In the genomic region with DNA sequence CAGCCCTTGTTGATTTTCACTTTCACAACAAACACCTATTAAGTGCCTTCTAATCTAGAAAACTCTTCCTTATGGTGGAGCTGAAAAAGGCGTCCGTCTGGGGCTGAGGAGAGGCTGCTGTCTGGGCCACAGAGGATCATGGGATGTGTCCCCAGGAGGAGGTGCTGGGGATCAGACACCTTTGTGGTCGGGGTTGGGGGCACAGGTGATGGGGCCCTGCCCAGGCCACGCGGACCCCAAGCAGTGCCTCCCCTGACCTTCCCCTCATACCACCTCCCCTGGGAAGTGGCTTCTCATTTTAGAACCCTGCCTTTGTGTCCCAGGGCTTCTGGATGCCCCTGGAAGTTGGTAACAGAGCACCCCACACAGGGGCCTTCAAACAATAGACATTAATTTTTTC, we compare ENCODE assay signal across 27 cellular contexts. TPM values are rescaled to one million over a fixed set of nuclear protein-coding genes. Genes with fewer than 3 reads are reported as not detected.
DNase-seq lines count a peak whose midpoint lies in the region; ATAC-seq and TF ChIP-seq lines count a peak whose summit lies in the region.
"Had no signal": no experiment of that assay in that cellular context is flagged by ENCODE, and none has a peak within 500 bp of the region (broad histone marks: within the 10 kb centered on the region; RNA-seq: fewer than 3 reads in every experiment).

No MANE protein-coding gene starts in this region.

- H4K20me1 ChIP-seq in BLaER1 treated with 17β-estradiol and CSF1 and Interleukin-3, amounts not matched to agents 10 nM and 100 nM, result no peaks in the 10 kb centered on the region
- H4K20me1 ChIP-seq in Loucy (ENCODE audit: insufficient read depth, low read length, poor library complexity, severe bottlenecking), result no peaks in the 10 kb centered on the region

- no peaks in the 10 kb centered on the region for H3K9me2 ChIP-seq in Loucy (replicated peaks; ENCODE audit: low read depth, low read length)

- peaks cover 13 to 49% (median 36%) of the 10 kb centered on the region in 10 experiments for H3K4me1 ChIP-seq in BLaER1 treated with 17β-estradiol and CSF1 and Interleukin-3, amounts not matched to agents 10 nM and 100 nM
- H3K4me1 ChIP-seq in Loucy (ENCODE audit: insufficient read depth, low read length, poor library complexity, severe bottlenecking), result peaks cover 35% of the 10 kb centered on the region
- peaks cover 32 to 47% of the 10 kb centered on the region in 2 donors for H3K4me1 ChIP-seq in naive thymus-derived CD4-positive, alpha-beta T cell (ENCODE audit: control insufficient read depth in 2 of 2, insufficient read depth in 2 of 2, low read length in 2 of 2)
- H3K4me1 ChIP-seq in esophagus muscularis mucosa, result no peaks in the 10 kb centered on the region
- H3K4me1 ChIP-seq in gastroesophageal sphincter, result no peaks in the 10 kb centered on the region
- H3K4me1 ChIP-seq: HAP-1 had no signal

- H3K9ac ChIP-seq in BLaER1 treated with 17β-estradiol and CSF1 and Interleukin-3, amounts not matched to agents 10 nM and 100 nM, result no peak overlapping the region
- H3K9ac ChIP-seq in Loucy (ENCODE audit: low read depth, low read length, poor library complexity, severe bottlenecking), result no peak overlapping the region

- POLR2A ChIA-PET in naive thymus-derived CD4-positive, alpha-beta T cell (lab: Charles Lee), result no interaction called here

- no peaks in the 10 kb centered on the region for H3K36me3 Mint-ChIP-seq in activated CD4-positive, alpha-beta T cell treated with anti-CD3 and anti-CD28 coated beads, Interleukin-2, amount 10 ng/mL, durations not matched to agents 24 days and 14 days (ENCODE audit: low read depth)
- H3K36me3 Mint-ChIP-seq in naive thymus-derived CD4-positive, alpha-beta T cell, result peaks cover 2 to 8% (median 8%) of the 10 kb centered on the region in 5 donors

- no peak overlapping the region for H3K4me3 ChIP-seq in BLaER1 treated with 17β-estradiol and CSF1 and Interleukin-3, amounts not matched to agents 10 nM and 100 nM
- H3K4me3 ChIP-seq in Loucy (ENCODE audit: low read length, poor library complexity, severe bottlenecking) (no peak overlapping the region), esophagus muscularis mucosa (no peak overlapping the region), gastroesophageal sphincter (no peak overlapping the region)
- H3K4me3 ChIP-seq in naive thymus-derived CD4-positive, alpha-beta T cell (ENCODE audit: low read length), result no peak overlapping the region
- H3K4me3 ChIP-seq: HAP-1 had no signal

- peak overlapping the region in 6 of 11 experiments; percentile 11 to 50 (median 40); a peak in 9 of 22 replicates for H3K4me2 ChIP-seq in BLaER1 treated with 17β-estradiol and CSF1 and Interleukin-3, amounts not matched to agents 10 nM and 100 nM
- H3K4me2 ChIP-seq in Loucy (ENCODE audit: low read depth, low read length, poor library complexity, severe bottlenecking), result no peak overlapping the region

- H3K79me2 ChIP-seq in Loucy (ENCODE audit: insufficient read depth, low read length), result no peaks in the 10 kb centered on the region

- no peaks in the 10 kb centered on the region for H3F3A ChIP-seq in Loucy (ENCODE audit: low read depth)

- TF ChIP-seq EP300 in esophagus muscularis mucosa (IDR thresholded peaks at IDR 0.05) (no peak), gastroesophageal sphincter (IDR thresholded peaks at IDR 0.05) (no peak)

- H3K9me3 ChIP-seq in BLaER1 treated with 17β-estradiol and CSF1 and Interleukin-3, amounts not matched to agents 10 nM and 100 nM (replicated peaks in 1 of 11), result peaks cover 2 to 7% (median 5%) of the 10 kb centered on the region in 11 experiments; a peak in 21 of 22 replicates
- no peaks in the 10 kb centered on the region for H3K9me3 ChIP-seq in Loucy (ENCODE audit: insufficient read depth, low read depth, low read length)
- peaks cover 0 to 4% (median 0%) of the 10 kb centered on the region in 3 experiments for H3K9me3 ChIP-seq in naive thymus-derived CD4-positive, alpha-beta T cell (ENCODE audit: control insufficient read depth in 2 of 3, low read length in 3 of 3)
- H3K9me3 ChIP-seq in esophagus muscularis mucosa, result peaks cover 0 to 4% (median under 1%) of the 10 kb centered on the region in 4 donors
- peaks cover 0 to 10% (median 0%) of the 10 kb centered on the region in 3 donors for H3K9me3 ChIP-seq in gastroesophageal sphincter
- H3K9me3 ChIP-seq: HAP-1 had no signal

- DNase-seq in activated CD4-positive, alpha-beta T cell treated with anti-CD3 and anti-CD28 coated beads, Interleukin-2, amount 10 ng/mL, durations not matched to agents 24 days and 14 days, result peak; percentile 55
- DNase-seq in activated CD4-positive, alpha-beta T cell treated with anti-CD3 and anti-CD28 coated beads, Interleukin-2, amount 50 U/mL, for 1 hour, result no peak
- no peak for DNase-seq in naive thymus-derived CD4-positive, alpha-beta T cell
- DNase-seq in NCI-H510A treated with DMSO at 0.1 percent for 48 hours (lab: John Stamatoyannopoulos, UW) (no peak), esophagus muscularis mucosa (ENCODE audit: extremely low spot score) (no peak)
- DNase-seq: activated CD4-positive, alpha-beta T cell treated with anti-CD3 and anti-CD28 coated beads for 4 hours; amniotic stem cell; effector memory CD8-positive, alpha-beta T cell; hypothalamus; Kasumi-1; NCI-H187; NCI-H69 had no signal

- H3K4me1 Mint-ChIP-seq in activated CD4-positive, alpha-beta T cell treated with anti-CD3 and anti-CD28 coated beads, Interleukin-2, amount 10 ng/mL, durations not matched to agents 24 days and 14 days, result peaks cover 37% of the 10 kb centered on the region
- peaks cover 37 to 75% (median 70%) of the 10 kb centered on the region in 7 donors for H3K4me1 Mint-ChIP-seq in naive thymus-derived CD4-positive, alpha-beta T cell

- no CpG with 5 or more reads among the region's 5 CpGs for WGBS in esophagus muscularis mucosa
- 82% methylated on average over 3 of the region's 5 CpGs; no CpG with 5 or more reads in 1 of the 2 donors for WGBS in gastroesophageal sphincter (ENCODE audit: low coverage in 1 of 2), 2 donors

- no peak overlapping the region for H3K27ac ChIP-seq in BLaER1 treated with 17β-estradiol and CSF1 and Interleukin-3, amounts not matched to agents 10 nM and 100 nM
- H3K27ac ChIP-seq in naive thymus-derived CD4-positive, alpha-beta T cell (ENCODE audit: low read depth, low read length), result no peak overlapping the region
- H3K27ac ChIP-seq in esophagus muscularis mucosa (replicated peaks in 1 of 4) (no peak overlapping the region), gastroesophageal sphincter (no peak overlapping the region)

- no peak for TF ChIP-seq CTCF in Loucy (conservative IDR thresholded peaks at IDR 0.05; ENCODE audit: low read length)
- TF ChIP-seq CTCF in esophagus muscularis mucosa (IDR thresholded peaks at IDR 0.05), result no peak
- TF ChIP-seq CTCF in gastroesophageal sphincter (IDR thresholded peaks at IDR 0.05), result no peak

- no peak overlapping the region for H3K4me3 Mint-ChIP-seq in activated CD4-positive, alpha-beta T cell treated with anti-CD3 and anti-CD28 coated beads, Interleukin-2, amount 10 ng/mL, durations not matched to agents 24 days and 14 days
- peak overlapping the region in 2 of 10 donors; percentile 7 to 36 for H3K4me3 Mint-ChIP-seq in naive thymus-derived CD4-positive, alpha-beta T cell
- H3K4me3 Mint-ChIP-seq: effector memory CD8-positive, alpha-beta T cell; neural crest cell; T-helper 1 cell treated with Interleukin-12 subunit alpha and Interleukin-12 subunit beta and Interleukin-4 antibody, amounts not matched to agents 30 μg/mL and 1 μg/mL, for 36 hours had no signal

- peaks cover 7% of the 10 kb centered on the region for H3K9me3 Mint-ChIP-seq in activated CD4-positive, alpha-beta T cell treated with anti-CD3 and anti-CD28 coated beads, Interleukin-2, amount 10 ng/mL, durations not matched to agents 24 days and 14 days
- H3K9me3 Mint-ChIP-seq in naive thymus-derived CD4-positive, alpha-beta T cell, result peaks cover under 1 to 11% (median 5%) of the 10 kb centered on the region in 11 donors

- 0 out of 2 replicates have a peak overlapping the region, but pooled peaks have one; percentile 10 for H2AFZ ChIP-seq in Loucy (ENCODE audit: low read length)

- CTCF ChIA-PET in naive thymus-derived CD4-positive, alpha-beta T cell (lab: Charles Lee), result interaction anchor here (2.2 kb wide), 1 partner anchor 17 kb away, joined by 6 read pairs; no protein-coding TSS in a partner anchor

- no peaks in the 10 kb centered on the region for H3K27me3 Mint-ChIP-seq in activated CD4-positive, alpha-beta T cell treated with anti-CD3 and anti-CD28 coated beads, Interleukin-2, amount 10 ng/mL, durations not matched to agents 24 days and 14 days
- no peaks in the 10 kb centered on the region for H3K27me3 Mint-ChIP-seq in naive thymus-derived CD4-positive, alpha-beta T cell
- H3K27me3 Mint-ChIP-seq: effector memory CD8-positive, alpha-beta T cell had no signal

- no peak overlapping the region for H3K27ac Mint-ChIP-seq in activated CD4-positive, alpha-beta T cell treated with anti-CD3 and anti-CD28 coated beads, Interleukin-2, amount 10 ng/mL, durations not matched to agents 24 days and 14 days
- H3K27ac Mint-ChIP-seq in naive thymus-derived CD4-positive, alpha-beta T cell, result peak overlapping the region in 5 of 9 donors; percentile 28 to 71 (median 40)
- H3K27ac Mint-ChIP-seq: T-helper 1 cell treated with Interleukin-12 subunit alpha and Interleukin-12 subunit beta and Interleukin-4 antibody, amounts not matched to agents 30 μg/mL and 1 μg/mL, for 36 hours had no signal

- intact Hi-C loops in activated CD4-positive, alpha-beta T cell treated with anti-CD3 and anti-CD28 coated beads, Interleukin-2, amount 10 ng/mL, durations not matched to agents 24 days and 14 days (cut with micrococcal nuclease), result no loop called here
- intact Hi-C loops in naive thymus-derived CD4-positive, alpha-beta T cell (cut with micrococcal nuclease), result no loop called here
- intact Hi-C loops in esophagus muscularis mucosa (cut with DNase I), result no loop called here

- ATAC-seq in naive thymus-derived CD4-positive, alpha-beta T cell, result no peak
- ATAC-seq in gastroesophageal sphincter, result no peak
- ATAC-seq: effector memory CD8-positive, alpha-beta T cell; esophagus mucosa had no signal

- H3K36me3 ChIP-seq in BLaER1 treated with 17β-estradiol and CSF1 and Interleukin-3, amounts not matched to agents 10 nM and 100 nM, result no peaks in the 10 kb centered on the region
- H3K36me3 ChIP-seq in Loucy (ENCODE audit: insufficient read depth, low read length) (no peaks in the 10 kb centered on the region), esophagus muscularis mucosa (no peaks in the 10 kb centered on the region), gastroesophageal sphincter (no peaks in the 10 kb centered on the region)
- H3K36me3 ChIP-seq in naive thymus-derived CD4-positive, alpha-beta T cell (ENCODE audit: control insufficient read depth in 2 of 3, insufficient read depth in 3 of 3, low read length in 3 of 3), result no peaks in the 10 kb centered on the region
- H3K36me3 ChIP-seq: HAP-1 had no signal

- TF ChIP-seq POLR2A in esophagus muscularis mucosa (IDR thresholded peaks at IDR 0.05; ENCODE audit: low read depth) (no peak), gastroesophageal sphincter (IDR thresholded peaks at IDR 0.05) (no peak)

- H3K27me3 ChIP-seq in BLaER1 treated with 17β-estradiol and CSF1 and Interleukin-3, amounts not matched to agents 10 nM and 100 nM, result no peaks in the 10 kb centered on the region
- H3K27me3 ChIP-seq in Loucy (ENCODE audit: insufficient read depth, low read length, poor library complexity, severe bottlenecking) (no peaks in the 10 kb centered on the region), esophagus muscularis mucosa (peaks cover 0 to 18% (median 0%) of the 10 kb centered on the region in 4 donors), gastroesophageal sphincter (peaks cover 15% of the 10 kb centered on the region)
- H3K27me3 ChIP-seq in naive thymus-derived CD4-positive, alpha-beta T cell (ENCODE audit: control insufficient read depth in 2 of 2, insufficient read depth in 2 of 2, low read length in 2 of 2), result no peaks in the 10 kb centered on the region

RNA-seq across cellular contexts. Expression of a gene that starts 41.1 kb away (rescaled TPM):
- not detected in 2 replicates for total RNA-seq in activated CD4-positive, alpha-beta T cell treated with anti-CD3 and anti-CD28 coated beads, Interleukin-2, amount 10 ng/mL, durations not matched to agents 24 days and 14 days
- not detected for total RNA-seq in naive thymus-derived CD4-positive, alpha-beta T cell
- polyA plus RNA-seq in naive thymus-derived CD4-positive, alpha-beta T cell, result not detected
- total RNA-seq in esophagus muscularis mucosa, result not detected
- not detected for total RNA-seq in gastroesophageal sphincter
- total RNA-seq: esophagus mucosa, frontal cortex, liver, mononuclear cell, neural crest cell, progenitor cell of endocrine pancreas, RPMI7951, SK-MEL-5, subcutaneous adipose tissue, urinary bladder had no signal
- polyA plus RNA-seq: liver, urinary bladder had no signal

RNA-seq across cellular contexts. Expression of a gene that starts 44.3 kb away (rescaled TPM):
- not detected in 2 replicates for total RNA-seq in activated CD4-positive, alpha-beta T cell treated with anti-CD3 and anti-CD28 coated beads, Interleukin-2, amount 10 ng/mL, durations not matched to agents 24 days and 14 days
- total RNA-seq in naive thymus-derived CD4-positive, alpha-beta T cell, result not detected
- polyA plus RNA-seq in naive thymus-derived CD4-positive, alpha-beta T cell, result not detected
- total RNA-seq in esophagus muscularis mucosa (not detected), gastroesophageal sphincter (100 to 1,000 TPM in 1 of 4 donors, under 1 TPM in 2, not detected in 1; 0.13 to 138 (median 0.15) TPM)
- total RNA-seq: frontal cortex, mononuclear cell, neural crest cell, progenitor cell of endocrine pancreas, RPMI7951, SK-MEL-5, subcutaneous adipose tissue, urinary bladder had no signal
- polyA plus RNA-seq: urinary bladder had no signal
